ENCODE assay signal across 33 cellular contexts in genomic region chr11:108486331-108486730, GRCh38. TPM values are rescaled to one million over a fixed set of nuclear protein-coding genes. Genes with fewer than 3 reads are reported as not detected.
"Had no signal": no experiment of that assay in that cellular context is flagged by ENCODE, and none has a peak within 500 bp of the region (broad histone marks: within the 10 kb centered on the region; RNA-seq: fewer than 3 reads in every experiment).

No MANE protein-coding gene starts in this region.

- H3K27ac Mint-ChIP-seq: activated CD4-positive, alpha-beta memory T cell treated with anti-CD3 and anti-CD28 coated beads, Interleukin-2, amount 10 ng/mL, durations not matched to agents 7 days and 5 days; activated CD4-positive, alpha-beta T cell treated with anti-CD3 and anti-CD28 coated beads for 36 hours; activated CD8-positive, alpha-beta memory T cell treated with anti-CD3 and anti-CD28 coated beads, Interleukin-2, amount 10 ng/mL, durations not matched to agents 7 days and 5 days; activated naive CD4-positive, alpha-beta T cell treated with anti-CD3 and anti-CD28 coated beads for 36 hours; activated naive CD4-positive, alpha-beta T cell treated with anti-CD3 and anti-CD28 coated beads, Interleukin-2, amount 50 U/mL, for 72 hours; activated T-cell treated with anti-CD3 and anti-CD28 coated beads, Interleukin-2, amount 50 U/mL, for 72 hours; WTC11 had no signal

- H3K4me1 ChIP-seq: body of pancreas, breast epithelium, Peyer's patch, SJSA1 had no signal

- H3K9me3 ChIP-seq: adrenal gland, body of pancreas, breast epithelium, Peyer's patch, SJSA1, SK-N-SH had no signal

- H3K36me3 ChIP-seq: breast epithelium, SJSA1 had no signal

- H3K9me3 Mint-ChIP-seq: activated CD4-positive, alpha-beta memory T cell treated with anti-CD3 and anti-CD28 coated beads, Interleukin-2, amount 10 ng/mL, durations not matched to agents 7 days and 5 days; activated naive CD4-positive, alpha-beta T cell treated with anti-CD3 and anti-CD28 coated beads for 36 hours; activated naive CD4-positive, alpha-beta T cell treated with anti-CD3 and anti-CD28 coated beads, Interleukin-2, amount 50 U/mL, for 72 hours; activated T-cell treated with anti-CD3 and anti-CD28 coated beads, Interleukin-2, amount 50 U/mL, for 72 hours had no signal

- H3K27me3 Mint-ChIP-seq: activated CD4-positive, alpha-beta memory T cell treated with anti-CD3 and anti-CD28 coated beads, Interleukin-2, amount 10 ng/mL, durations not matched to agents 7 days and 5 days; activated CD4-positive, alpha-beta T cell treated with anti-CD3 and anti-CD28 coated beads for 36 hours; activated CD8-positive, alpha-beta memory T cell treated with anti-CD3 and anti-CD28 coated beads, Interleukin-2, amount 10 ng/mL, durations not matched to agents 7 days and 5 days had no signal

- H3K4me2 ChIP-seq: KMS-11, SK-N-SH had no signal

- H3K4me3 Mint-ChIP-seq: activated CD4-positive, alpha-beta memory T cell treated with anti-CD3 and anti-CD28 coated beads, Interleukin-2, amount 10 ng/mL, durations not matched to agents 7 days and 5 days; activated CD4-positive, alpha-beta T cell treated with anti-CD3 and anti-CD28 coated beads for 36 hours; activated CD8-positive, alpha-beta memory T cell treated with anti-CD3 and anti-CD28 coated beads, Interleukin-2, amount 10 ng/mL, durations not matched to agents 7 days and 5 days; activated naive CD4-positive, alpha-beta T cell treated with anti-CD3 and anti-CD28 coated beads for 36 hours; activated T-cell treated with anti-CD3 and anti-CD28 coated beads, Interleukin-2, amount 50 U/mL, for 72 hours; WTC11 had no signal

- H3K9ac ChIP-seq: KMS-11, SK-N-SH had no signal

- H3K27me3 ChIP-seq: adrenal gland, body of pancreas, breast epithelium, Peyer's patch, SJSA1 had no signal

- H3K4me3 ChIP-seq: adrenal gland, body of pancreas, breast epithelium, Peyer's patch, SJSA1 had no signal

- DNase-seq: activated CD4-positive, alpha-beta memory T cell treated with anti-CD3 and anti-CD28 coated beads, Interleukin-2, amount 10 ng/mL, durations not matched to agents 7 days and 5 days; activated CD4-positive, alpha-beta T cell treated with anti-CD3 and anti-CD28 coated beads for 36 hours; activated CD8-positive, alpha-beta memory T cell treated with anti-CD3 and anti-CD28 coated beads for 24 hours; activated CD8-positive, alpha-beta memory T cell treated with anti-CD3 and anti-CD28 coated beads, Interleukin-2, amount 10 ng/mL, durations not matched to agents 7 days and 5 days; activated CD8-positive, alpha-beta memory T cell treated with anti-CD3 and anti-CD28 coated beads, Interleukin-2, amount 50 U/mL, for 48 hours; activated gamma-delta T cell treated with Interleukin-2 at 50 U/mL for 16 hours; activated naive CD4-positive, alpha-beta T cell treated with anti-CD3 and anti-CD28 coated beads for 36 hours; activated T-cell treated with anti-CD3 and anti-CD28 coated beads, Interleukin-2, amount 50 U/mL, for 1 hour; activated T-cell treated with anti-CD3 and anti-CD28 coated beads, Interleukin-2, amount 50 U/mL, for 72 hours; adrenal gland; body of pancreas; MM.1S; MV-4-11; NCI-H1092; NCI-H1436 treated with DMSO at 0.1 percent for 48 hours; NCI-H1694 treated with DMSO at 0.1 percent for 48 hours; NCI-H2029; NCI-H345; NCI-H524 treated with DMSO at 0.1 percent for 48 hours; NK-92 treated with Interleukin-12 subunit alpha and Interleukin-12 subunit beta, amount 100 ng/mL, for 24 hours; PC-3; Peyer's patch; RPMI8226; SHP77 treated with DMSO at 0.1 percent for 48 hours; SK-N-SH; T-helper 1 cell; T1000 had no signal

- ATAC-seq: activated CD4-positive, alpha-beta T cell treated with anti-CD3 and anti-CD28 coated beads for 36 hours; activated CD4-positive, CD25-positive, alpha-beta regulatory T cell treated with anti-CD3 and anti-CD28 coated beads, Interleukin-2, amount 50 U/mL, for 24 hours; activated CD8-positive, alpha-beta memory T cell treated with anti-CD3 and anti-CD28 coated beads, Interleukin-2, amount 10 ng/mL, durations not matched to agents 7 days and 5 days; activated naive CD4-positive, alpha-beta T cell treated with anti-CD3 and anti-CD28 coated beads, Interleukin-2, amount 50 U/mL, for 72 hours; activated T-cell treated with anti-CD3 and anti-CD28 coated beads, Interleukin-2, amount 50 U/mL, for 72 hours; body of pancreas; PC-3; WTC11 had no signal

- H3K4me1 Mint-ChIP-seq: activated CD4-positive, alpha-beta memory T cell treated with anti-CD3 and anti-CD28 coated beads, Interleukin-2, amount 10 ng/mL, durations not matched to agents 7 days and 5 days; activated CD4-positive, alpha-beta T cell treated with anti-CD3 and anti-CD28 coated beads for 36 hours; activated CD8-positive, alpha-beta memory T cell treated with anti-CD3 and anti-CD28 coated beads, Interleukin-2, amount 10 ng/mL, durations not matched to agents 7 days and 5 days had no signal

- H3K27ac ChIP-seq: adrenal gland, body of pancreas, breast epithelium, KMS-11, Peyer's patch, SJSA1 had no signal

RNA-seq across cellular contexts. Expression of gene C11orf65, which starts 19.0 kb away (rescaled TPM):
- total RNA-seq: Peyer's patch, SJSA1 had no signal
